Comparison of ENCODE assay signal across 1 cellular context in genomic region chr9:114098660-114099522, GRCh38.
A peak's percentile ranks its signal among the peaks of the same experiment; 100 is the strongest.
TF ChIP-seq lines count a peak whose summit lies in the region.

Gene KIF12, minus strand, starts transcription at chr9:114099292. Its CDS starts 16 bp downstream, at chr9:114099276.

TF ChIP-seq in HepG2, 621 proteins besides CTCF, POLR2A, EP300 and RAD21 (continued from another document and continues in another):
- TF ChIP-seq ZNF18 (CRISPR knock-in tag; IDR thresholded peaks at IDR 0.05; ENCODE audit: insufficient replicate concordance) (no peak), ARNTL (CRISPR knock-in tag; IDR thresholded peaks at IDR 0.05) (no peak), DNMT3B (CRISPR knock-in tag; conservative IDR thresholded peaks at IDR 0.05) (no peak), ZNF605 (CRISPR knock-in tag; IDR thresholded peaks at IDR 0.05) (peak; percentile 72), MAF1 (CRISPR knock-in tag; IDR thresholded peaks at IDR 0.05; ENCODE audit: borderline replicate concordance) (no peak), TAF15 (IDR thresholded peaks at IDR 0.05; ENCODE audit: low read depth, low read length, poor library complexity, severe bottlenecking) (no peak), ZNF720 (CRISPR knock-in tag; IDR thresholded peaks at IDR 0.05) (no peak), RERE (CRISPR knock-in tag; IDR thresholded peaks at IDR 0.05; ENCODE audit: low read depth) (no peak), SAP130 (CRISPR knock-in tag; IDR thresholded peaks at IDR 0.05; ENCODE audit: low read depth) (peak; percentile 69), MYNN (CRISPR knock-in tag; IDR thresholded peaks at IDR 0.05; ENCODE audit: low read depth) (no peak), RFX5 (IDR thresholded peaks at IDR 0.05; ENCODE audit: low read depth, low read length) (no peak), TCF7L2 (IDR thresholded peaks at IDR 0.05; ENCODE audit: low read depth, low read length) (no peak), RXRB (CRISPR knock-in tag; IDR thresholded peaks at IDR 0.05; ENCODE audit: borderline replicate concordance) (peak; percentile 44; the same call in 1 of the 2 replicates), ZNF543 (CRISPR knock-in tag; IDR thresholded peaks at IDR 0.05) (peak; percentile 49; the same call in 1 of the 2 replicates), ZGPAT (CRISPR knock-in tag; IDR thresholded peaks at IDR 0.05) (peak; percentile 43; the same call in 1 of the 2 replicates), ZNF362 (CRISPR knock-in tag; IDR thresholded peaks at IDR 0.05; ENCODE audit: borderline replicate concordance) (peak; percentile 30; the same call in 1 of the 2 replicates), SMAD3 (CRISPR knock-in tag; IDR thresholded peaks at IDR 0.05) (0 out of 2 replicates have a peak, but pooled peaks have one; percentile 21), ZNF121 (CRISPR knock-in tag; IDR thresholded peaks at IDR 0.05) (peak; percentile 33; the same call in 1 of the 2 replicates), PBX2 (CRISPR knock-in tag; IDR thresholded peaks at IDR 0.05) (no peak), RARA (CRISPR knock-in tag; IDR thresholded peaks at IDR 0.05) (peak; percentile 60; the same call in 1 of the 2 replicates), ZNF235 (CRISPR knock-in tag; IDR thresholded peaks at IDR 0.05; ENCODE audit: borderline replicate concordance) (no peak), ZNF556 (CRISPR knock-in tag; IDR thresholded peaks at IDR 0.05; ENCODE audit: borderline replicate concordance) (no peak; the same call in 1 of the 2 replicates), ELF4 (CRISPR knock-in tag; IDR thresholded peaks at IDR 0.05; ENCODE audit: borderline replicate concordance) (no peak), ZNF251 (CRISPR knock-in tag; IDR thresholded peaks at IDR 0.05) (no peak), ZNF34 (CRISPR knock-in tag; IDR thresholded peaks at IDR 0.05; ENCODE audit: borderline replicate concordance) (no peak), ZBTB33 (CRISPR knock-in tag; IDR thresholded peaks at IDR 0.05) (no peak), ZNF616 (CRISPR knock-in tag; IDR thresholded peaks at IDR 0.05; ENCODE audit: low read depth) (no peak), MAFF (IDR thresholded peaks at IDR 0.05; ENCODE audit: low read depth, low read length) (no peak), GABPB1 (CRISPR knock-in tag; IDR thresholded peaks at IDR 0.05) (peak; percentile 46; the same call in 1 of the 2 replicates), ZNF207 (IDR thresholded peaks at IDR 0.05; ENCODE audit: borderline replicate concordance) (no peak), SIX4 (CRISPR knock-in tag; IDR thresholded peaks at IDR 0.05) (no peak), RORA (CRISPR knock-in tag; IDR thresholded peaks at IDR 0.05) (no peak), BHLHE40 (IDR thresholded peaks at IDR 0.05; ENCODE audit: low read length) (no peak), DR1 (CRISPR knock-in tag; IDR thresholded peaks at IDR 0.05) (no peak), MAFG (CRISPR knock-in tag; IDR thresholded peaks at IDR 0.05) (no peak), MED1 (CRISPR knock-in tag; IDR thresholded peaks at IDR 0.05) (peak; percentile 69), ZNF687 (CRISPR knock-in tag; IDR thresholded peaks at IDR 0.05) (peak; percentile 75), HIC2 (CRISPR knock-in tag; IDR thresholded peaks at IDR 0.05; ENCODE audit: low read depth) (no peak), FOXA3 (CRISPR knock-in tag; IDR thresholded peaks at IDR 0.05) (peak; percentile 60), ATRX (CRISPR knock-in tag; IDR thresholded peaks at IDR 0.05; ENCODE audit: borderline replicate concordance) (no peak), ZNF766 (CRISPR knock-in tag; IDR thresholded peaks at IDR 0.05; ENCODE audit: borderline replicate concordance) (no peak), ZNF777 (CRISPR knock-in tag; IDR thresholded peaks at IDR 0.05) (peak; percentile 74), MEIS1 (CRISPR knock-in tag; IDR thresholded peaks at IDR 0.05; ENCODE audit: borderline replicate concordance) (no peak), CCDC6 (CRISPR knock-in tag; IDR thresholded peaks at IDR 0.05) (no peak), NFIC (IDR thresholded peaks at IDR 0.05; ENCODE audit: low read length) (no peak), GLI4 (CRISPR knock-in tag; IDR thresholded peaks at IDR 0.05; ENCODE audit: borderline replicate concordance) (no peak), ZBTB8A (CRISPR knock-in tag; IDR thresholded peaks at IDR 0.05; ENCODE audit: borderline replicate concordance, low read depth) (no peak), ARHGAP35 (CRISPR knock-in tag; IDR thresholded peaks at IDR 0.05; ENCODE audit: borderline replicate concordance) (no peak), SOX6 (IDR thresholded peaks at IDR 0.05) (no peak), SOX6 (CRISPR knock-in tag; IDR thresholded peaks at IDR 0.05) (peak; percentile 57)
